1 cellular context compared by ENCODE assay signal in genomic region chr16:74586948-74587347, GRCh38.
TF ChIP-seq lines count a peak whose summit lies in the region.

No MANE protein-coding gene starts in this region.

TF ChIP-seq in SK-N-SH, 30 proteins besides CTCF, POLR2A, EP300 and RAD21:
- no peak for TF ChIP-seq JUND (IDR thresholded peaks at IDR 0.05)
- TF ChIP-seq TAF1 (IDR thresholded peaks at IDR 0.05; ENCODE audit: borderline replicate concordance, low read depth, low read length) = no peak
- no peak for TF ChIP-seq RCOR1 (IDR thresholded peaks at IDR 0.05; ENCODE audit: low read length)
- no peak for TF ChIP-seq FOXJ3 (CRISPR knock-in tag; IDR thresholded peaks at IDR 0.05)
- TF ChIP-seq IRF3 (IDR thresholded peaks at IDR 0.05; ENCODE audit: low read depth, low read length) = no peak
- TF ChIP-seq YY1 (IDR thresholded peaks at IDR 0.05; ENCODE audit: low read depth) = no peak
- no peak for TF ChIP-seq TEAD4 (IDR thresholded peaks at IDR 0.05; ENCODE audit: borderline replicate concordance, insufficient read depth)
- TF ChIP-seq GATA2 (CRISPR knock-in tag; IDR thresholded peaks at IDR 0.05) = no peak
- no peak for TF ChIP-seq POLR2AphosphoS5 (IDR thresholded peaks at IDR 0.05; ENCODE audit: low read depth, low read length)
- no peak for TF ChIP-seq PBX3 (IDR thresholded peaks at IDR 0.05)
- TF ChIP-seq GABPA (IDR thresholded peaks at IDR 0.05; ENCODE audit: low read depth) = no peak
- TF ChIP-seq RXRA (IDR thresholded peaks at IDR 0.05; ENCODE audit: borderline replicate concordance, low read depth) = no peak
TF ChIP-seq in SK-N-SH: peak in this region for 0.
